Comparison of ENCODE assay signal across 10 cellular contexts in genomic region chr3:188037116-188037718, GRCh38.
A peak's percentile ranks its signal among the peaks of the same experiment; 100 is the strongest.
DNase-seq lines count a peak whose midpoint lies in the region; ATAC-seq, FAIRE-seq and TF ChIP-seq lines count a peak whose summit lies in the region.
"Had no signal": no experiment of that assay in that cellular context is flagged by ENCODE, and none has a peak within 500 bp of the region (broad histone marks: within the 10 kb centered on the region; RNA-seq: fewer than 3 reads in every experiment).

No MANE protein-coding gene starts in this region.

- POLR2A ChIA-PET in HepG2 (lab: Yijun Ruan, JAX): interaction anchor here (0.6 to 2.0 kb wide), 15 partner anchors 11 to 298 kb away, joined by 3 to 11 read pairs (median 4); partner anchors contain the start of genes BCL6 and LPP

- H4K20me1 ChIP-seq in HepG2 (ENCODE audit: insufficient read depth, low read length): no peaks in the 10 kb centered on the region

- no peak overlapping the region for H2AFZ ChIP-seq in HepG2 (ENCODE audit: low read length)

- CTCF ChIA-PET in HepG2 (lab: Yijun Ruan, JAX; ENCODE audit: low intra/inter-chr PET ratio, low total read pairs): interaction anchor here (1.1 to 1.3 kb wide), 2 partner anchors 134 to 295 kb away, joined by 4 to 5 read pairs; no protein-coding TSS in a partner anchor

- TF ChIP-seq CTCF in breast epithelium (IDR thresholded peaks at IDR 0.05) (peak; percentile 31 to 65 (median 49)), HepG2 (CRISPR knock-in tag; IDR thresholded peaks at IDR 0.05) (peak; percentile 79)

- peak; percentile 51 for FAIRE-seq in HepG2 (lab: Jason Lieb, UNC)
- FAIRE-seq: frontal cortex, G401.6 had no signal

- H3K4me1 ChIP-seq in breast epithelium (peaks cover 0 to 8% of the 10 kb centered on the region in 2 donors), HepG2 (ENCODE audit: insufficient read depth, low read length) (peaks cover 62% of the 10 kb centered on the region)

- H3K27me3 ChIP-seq in breast epithelium: no peaks in the 10 kb centered on the region
- H3K27me3 ChIP-seq in HepG2 (ENCODE audit: control insufficient read depth in 1 of 2, insufficient read depth in 2 of 2, low read length in 2 of 2): no peaks in the 10 kb centered on the region

- WGBS in HepG2 (ENCODE audit: low lambda C conversion rate): 24% methylated on average over 5 of the region's 5 CpGs

- H3K9me3 ChIP-seq in breast epithelium (no peaks in the 10 kb centered on the region), HepG2 (ENCODE audit: low read length) (no peaks in the 10 kb centered on the region)

- TF ChIP-seq EP300 in Ishikawa (IDR thresholded peaks at IDR 0.05; ENCODE audit: borderline replicate concordance) (no peak), HepG2 (IDR thresholded peaks at IDR 0.05; ENCODE audit: low read depth in 2 of 2, low read length in 2 of 2) (peak in 1 of 2 experiments; percentile 42; a peak in 1 of 4 replicates), HepG2 (CRISPR knock-in tag; IDR thresholded peaks at IDR 0.05; ENCODE audit: borderline replicate concordance) (no peak)

- peak overlapping the region; percentile 58 for H3K9ac ChIP-seq in HepG2 (ENCODE audit: insufficient read depth, low read depth, low read length)

- H3K36me3 ChIP-seq in breast epithelium: no peaks in the 10 kb centered on the region
- no peaks in the 10 kb centered on the region for H3K36me3 ChIP-seq in HepG2 (replicated peaks in 1 of 2; ENCODE audit: control insufficient read depth in 1 of 2, insufficient read depth in 2 of 2, low read length in 2 of 2)

- no peaks in the 10 kb centered on the region for H3K79me2 ChIP-seq in HepG2 (ENCODE audit: insufficient read depth, low read length)

- peak overlapping the region; percentile 86 for H3K4me2 ChIP-seq in HepG2 (ENCODE audit: low read depth, low read length)

- TF ChIP-seq POLR2A in breast epithelium (IDR thresholded peaks at IDR 0.05): no peak
- no peak for TF ChIP-seq POLR2A in HepG2 (IDR thresholded peaks at IDR 0.05; ENCODE audit: insufficient read depth in 1 of 2, low read depth in 2 of 2, low read length in 2 of 2)

- in situ Hi-C loops in ACHN (cut with HindIII; ENCODE audit: low pct_ligation_motif_present, low pct_unique_long_range_greater_than_20kb, low sequenced_read_pairs): no loop called here
- in situ Hi-C loops in HepG2 (cut with HindIII; ENCODE audit: extremely low pct_ligation_motif_present, low pct_unique_long_range_greater_than_20kb): loop anchor here (5.0 kb wide), 1 partner anchor 295 kb away; no protein-coding TSS in a partner anchor

- DNase-seq in ACHN: peak; percentile 54
- no peak for DNase-seq in breast epithelium (ENCODE audit: low spot score in 2 of 2)
- DNase-seq in HepG2 (ENCODE audit: low spot score): peak; percentile 83
- no peak for DNase-seq in NCI-H128 (lab: John Stamatoyannopoulos, UW; ENCODE audit: unreplicated experiment)
- DNase-seq in AML-193 (lab: John Stamatoyannopoulos, UW): no peak
- DNase-seq in stimulated activated naive CD8-positive, alpha-beta T cell treated with anti-CD3 and anti-CD28 coated beads, Interleukin-15, Interleukin-2, amounts not matched to agents 100 U/mL and 50 U/mL, for 24 hours: no peak
- no peak for DNase-seq in T-helper 1 cell

- peak overlapping the region; percentile 79 to 84 for H3K27ac ChIP-seq in breast epithelium
- peak overlapping the region; percentile 82 for H3K27ac ChIP-seq in HepG2 (ENCODE audit: extremely low read length, insufficient read depth, low read length)

- H3K4me3 ChIP-seq in breast epithelium (peak overlapping the region in 1 of 3 donors; percentile 21), HepG2 (replicated peaks in 1 of 3; ENCODE audit: insufficient read depth in 1 of 3, low read depth in 2 of 3, low read length in 3 of 3) (peak overlapping the region in 2 of 3 experiments; percentile 14 to 56; a peak in 3 of 6 replicates)

- intact Hi-C loops in breast epithelium (cut with DNase I; ENCODE audit: low total_unique reads) (no loop called here), HepG2 (cut with micrococcal nuclease; ENCODE audit: unreplicated experiment) (loop anchor here (1.0 to 10.0 kb wide), 8 partner anchors 54 to 1008 kb away; partner anchors contain the start of gene LPP)

- TF ChIP-seq RAD21 in Ishikawa (IDR thresholded peaks at IDR 0.05; ENCODE audit: low read depth) (peak; percentile 73), HepG2 (CRISPR knock-in tag; IDR thresholded peaks at IDR 0.05) (peak; percentile 80)

- TSS peak; percentile 86 for BruUV-seq in HepG2 (replicated peaks; lab: Mats Ljungman, UMichigan)

- ATAC-seq in HepG2: peak; percentile 83
- no peak for ATAC-seq in stimulated activated naive CD8-positive, alpha-beta T cell treated with anti-CD3 and anti-CD28 coated beads, Interleukin-15, Interleukin-2, amounts not matched to agents 100 U/mL and 50 U/mL, for 24 hours

TF ChIP-seq in Ishikawa, 13 proteins besides CTCF, POLR2A, EP300 and RAD21 (continues in another document):
- TF ChIP-seq CREB1 (IDR thresholded peaks at IDR 0.05; ENCODE audit: low read depth): no peak
- TF ChIP-seq NFIC (IDR thresholded peaks at IDR 0.05): no peak
- no peak for TF ChIP-seq EGR1 (IDR thresholded peaks at IDR 0.05)
- no peak for TF ChIP-seq TEAD4 (IDR thresholded peaks at IDR 0.05)
- TF ChIP-seq MAX (IDR thresholded peaks at IDR 0.05): no peak
- TF ChIP-seq, protein P1, sequence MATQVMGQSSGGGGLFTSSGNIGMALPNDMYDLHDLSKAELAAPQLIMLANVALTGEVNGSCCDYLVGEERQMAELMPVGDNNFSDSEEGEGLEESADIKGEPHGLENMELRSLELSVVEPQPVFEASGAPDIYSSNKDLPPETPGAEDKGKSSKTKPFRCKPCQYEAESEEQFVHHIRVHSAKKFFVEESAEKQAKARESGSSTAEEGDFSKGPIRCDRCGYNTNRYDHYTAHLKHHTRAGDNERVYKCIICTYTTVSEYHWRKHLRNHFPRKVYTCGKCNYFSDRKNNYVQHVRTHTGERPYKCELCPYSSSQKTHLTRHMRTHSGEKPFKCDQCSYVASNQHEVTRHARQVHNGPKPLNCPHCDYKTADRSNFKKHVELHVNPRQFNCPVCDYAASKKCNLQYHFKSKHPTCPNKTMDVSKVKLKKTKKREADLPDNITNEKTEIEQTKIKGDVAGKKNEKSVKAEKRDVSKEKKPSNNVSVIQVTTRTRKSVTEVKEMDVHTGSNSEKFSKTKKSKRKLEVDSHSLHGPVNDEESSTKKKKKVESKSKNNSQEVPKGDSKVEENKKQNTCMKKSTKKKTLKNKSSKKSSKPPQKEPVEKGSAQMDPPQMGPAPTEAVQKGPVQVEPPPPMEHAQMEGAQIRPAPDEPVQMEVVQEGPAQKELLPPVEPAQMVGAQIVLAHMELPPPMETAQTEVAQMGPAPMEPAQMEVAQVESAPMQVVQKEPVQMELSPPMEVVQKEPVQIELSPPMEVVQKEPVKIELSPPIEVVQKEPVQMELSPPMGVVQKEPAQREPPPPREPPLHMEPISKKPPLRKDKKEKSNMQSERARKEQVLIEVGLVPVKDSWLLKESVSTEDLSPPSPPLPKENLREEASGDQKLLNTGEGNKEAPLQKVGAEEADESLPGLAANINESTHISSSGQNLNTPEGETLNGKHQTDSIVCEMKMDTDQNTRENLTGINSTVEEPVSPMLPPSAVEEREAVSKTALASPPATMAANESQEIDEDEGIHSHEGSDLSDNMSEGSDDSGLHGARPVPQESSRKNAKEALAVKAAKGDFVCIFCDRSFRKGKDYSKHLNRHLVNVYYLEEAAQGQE (IDR thresholded peaks at IDR 0.05; ENCODE audit: low read depth): no peak
- TF ChIP-seq ZBTB7A (IDR thresholded peaks at IDR 0.05; ENCODE audit: low read depth): no peak
- no peak for TF ChIP-seq TCF12 (IDR thresholded peaks at IDR 0.05; ENCODE audit: low read depth)
- no peak for TF ChIP-seq TAF1 (IDR thresholded peaks at IDR 0.05; ENCODE audit: low read depth)

TF ChIP-seq in HepG2, 621 proteins besides CTCF, POLR2A, EP300 and RAD21 (continues in another document):
- TF ChIP-seq BCLAF1 (IDR thresholded peaks at IDR 0.05): no peak
- no peak for TF ChIP-seq ATF1 (CRISPR knock-in tag; IDR thresholded peaks at IDR 0.05)
- TF ChIP-seq CHD4 (IDR thresholded peaks at IDR 0.05; ENCODE audit: borderline replicate concordance, low read length): peak; percentile 21; the same call in 1 of the 2 replicates
- TF ChIP-seq CAMTA2 (CRISPR knock-in tag; IDR thresholded peaks at IDR 0.05; ENCODE audit: borderline replicate concordance): no peak
- TF ChIP-seq ELF1 (CRISPR knock-in tag; IDR thresholded peaks at IDR 0.05): peak; percentile 35; the same call in 1 of the 2 replicates
- no peak for TF ChIP-seq PAF1 (CRISPR knock-in tag; IDR thresholded peaks at IDR 0.05)
- no peak for TF ChIP-seq GATAD1 (CRISPR knock-in tag; IDR thresholded peaks at IDR 0.05)
- TF ChIP-seq TBP (CRISPR knock-in tag; IDR thresholded peaks at IDR 0.05): no peak
- TF ChIP-seq, protein P2, sequence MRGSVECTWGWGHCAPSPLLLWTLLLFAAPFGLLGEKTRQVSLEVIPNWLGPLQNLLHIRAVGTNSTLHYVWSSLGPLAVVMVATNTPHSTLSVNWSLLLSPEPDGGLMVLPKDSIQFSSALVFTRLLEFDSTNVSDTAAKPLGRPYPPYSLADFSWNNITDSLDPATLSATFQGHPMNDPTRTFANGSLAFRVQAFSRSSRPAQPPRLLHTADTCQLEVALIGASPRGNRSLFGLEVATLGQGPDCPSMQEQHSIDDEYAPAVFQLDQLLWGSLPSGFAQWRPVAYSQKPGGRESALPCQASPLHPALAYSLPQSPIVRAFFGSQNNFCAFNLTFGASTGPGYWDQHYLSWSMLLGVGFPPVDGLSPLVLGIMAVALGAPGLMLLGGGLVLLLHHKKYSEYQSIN (CRISPR knock-in tag; IDR thresholded peaks at IDR 0.05; ENCODE audit: borderline replicate concordance): no peak

Comparison
In these comparisons a context has a peak if more than half of its experiments do, and no peak if none do; other contexts are left out.
1. DNase-seq: peak in ACHN (single experiment) and HepG2 (single experiment); none in breast epithelium (0 of 2), NCI-H128 (single experiment), AML-193 (0 of 2), stimulated activated naive CD8-positive, alpha-beta T cell treated with anti-CD3 and anti-CD28 coated beads, Interleukin-15, Interleukin-2, amounts not matched to agents 100 U/mL and 50 U/mL, for 24 hours (single experiment) and T-helper 1 cell (0 of 5).